In the genomic region with DNA sequence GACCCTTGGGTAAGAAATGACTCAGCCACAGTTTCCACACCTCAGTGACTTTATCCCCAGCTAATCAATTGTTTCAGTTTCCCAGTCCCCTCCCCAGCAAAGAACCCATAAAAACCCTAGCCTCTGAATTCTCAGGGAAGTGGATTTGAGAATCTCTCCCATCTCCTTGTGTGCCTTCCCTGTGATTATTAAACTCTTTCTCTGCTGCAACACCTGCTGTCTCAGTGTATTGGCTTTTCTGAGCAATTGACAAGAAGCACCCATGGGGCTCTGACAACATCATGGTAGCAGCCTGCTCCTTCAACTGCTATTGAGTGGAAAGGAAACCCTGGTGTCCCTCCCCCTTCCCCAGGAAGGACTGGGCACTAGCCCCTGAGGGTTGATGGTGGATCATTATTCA, we compare ENCODE assay signal across 28 cellular contexts.
DNase-seq lines count a peak whose midpoint lies in the region; ATAC-seq, FAIRE-seq and TF ChIP-seq lines count a peak whose summit lies in the region.
"Had no signal": no experiment of that assay in that cellular context is flagged by ENCODE, and none has a peak within 500 bp of the region (broad histone marks: within the 10 kb centered on the region; RNA-seq: fewer than 3 reads in every experiment).

No MANE protein-coding gene starts in this region.

- no peaks in the 10 kb centered on the region for H3K4me1 ChIP-seq in mammary epithelial cell (ENCODE audit: insufficient read depth, low read length)
- H3K4me1 ChIP-seq in HEK293 (ENCODE audit: control insufficient read depth, insufficient read depth, low read length): no peaks in the 10 kb centered on the region
- H3K4me1 ChIP-seq: Caco-2, SJSA1 had no signal

- H3K4me3 ChIP-seq in mammary epithelial cell (replicated peaks in 1 of 3; ENCODE audit: insufficient read depth in 1 of 3, low read depth in 2 of 3, low read length in 3 of 3) (no peak overlapping the region), HEK293 (ENCODE audit: low read depth, low read length) (no peak overlapping the region), bronchial epithelial cell (ENCODE audit: low read depth, low read length) (no peak overlapping the region)
- H3K4me3 ChIP-seq: GM23248, SJSA1 had no signal

- H4K20me1 ChIP-seq in mammary epithelial cell (ENCODE audit: insufficient read depth, low read length): no peaks in the 10 kb centered on the region

- intact Hi-C loops in MCF 10A (cut with micrococcal nuclease): no loop called here
- intact Hi-C loops in mammary epithelial cell (cut with micrococcal nuclease): no loop called here
- intact Hi-C loops in activated T-helper 2 cell treated with anti-CD3 and anti-CD28 coated beads, Interferon-gamma antibody, Interleukin-2, Interleukin-4, amounts not matched to agents 10 μg/mL and 5 μg/mL and 100 μg/mL, durations not matched to agents 14 hours and 24 hours and 36 hours (cut with micrococcal nuclease): no loop called here

- FAIRE-seq in bronchial epithelial cell (lab: Jason Lieb, UNC): peak; percentile 64
- FAIRE-seq: A204.1, GM18507 had no signal

- peaks cover 24% of the 10 kb centered on the region for H3K9me3 Mint-ChIP-seq in MCF 10A (ENCODE audit: unreplicated experiment)
- peaks cover 37% of the 10 kb centered on the region for H3K9me3 Mint-ChIP-seq in activated T-helper 2 cell treated with anti-CD3 and anti-CD28 coated beads, Interferon-gamma antibody, Interleukin-2, Interleukin-4, amounts not matched to agents 10 μg/mL and 5 μg/mL and 100 μg/mL, durations not matched to agents 14 hours and 24 hours and 36 hours

- no peak overlapping the region for H3K4me3 Mint-ChIP-seq in MCF 10A (ENCODE audit: unreplicated experiment)
- H3K4me3 Mint-ChIP-seq in activated T-helper 2 cell treated with anti-CD3 and anti-CD28 coated beads, Interferon-gamma antibody, Interleukin-2, Interleukin-4, amounts not matched to agents 10 μg/mL and 5 μg/mL and 100 μg/mL, durations not matched to agents 14 hours and 24 hours and 36 hours (ENCODE audit: low read depth): no peak overlapping the region
- H3K4me3 Mint-ChIP-seq: H9 had no signal

- H2AFZ ChIP-seq in mammary epithelial cell (ENCODE audit: low read depth, low read length): no peak overlapping the region
- H2AFZ ChIP-seq: GM23248 had no signal

- H3K27me3 ChIP-seq in mammary epithelial cell (ENCODE audit: insufficient read depth, low read length) (no peaks in the 10 kb centered on the region), bronchial epithelial cell (ENCODE audit: control insufficient read depth, insufficient read depth, low read length) (no peaks in the 10 kb centered on the region)
- H3K27me3 ChIP-seq: SJSA1 had no signal

- no peak overlapping the region for H3K9ac ChIP-seq in mammary epithelial cell (ENCODE audit: insufficient read depth, low read length)
- H3K9ac ChIP-seq: GM23248 had no signal

- CTCF ChIA-PET in MCF 10A (lab: Yijun Ruan, JAX) (interaction anchor here (0.6 kb wide), 1 partner anchor 157 kb away, joined by 4 read pairs; no protein-coding TSS in a partner anchor), mammary epithelial cell (lab: Charles Lee; ENCODE audit: low non-redundant PET) (no interaction called here), HEK293 (lab: Yijun Ruan, JAX) (interaction anchor here (0.6 kb wide), 1 partner anchor 457 kb away, joined by 5 read pairs; no protein-coding TSS in a partner anchor)

- no peaks in the 10 kb centered on the region for H3K27me3 Mint-ChIP-seq in MCF 10A (ENCODE audit: insufficient read depth, unreplicated experiment)
- H3K27me3 Mint-ChIP-seq in activated T-helper 2 cell treated with anti-CD3 and anti-CD28 coated beads, Interferon-gamma antibody, Interleukin-2, Interleukin-4, amounts not matched to agents 10 μg/mL and 5 μg/mL and 100 μg/mL, durations not matched to agents 14 hours and 24 hours and 36 hours (ENCODE audit: low read depth): no peaks in the 10 kb centered on the region
- H3K27me3 Mint-ChIP-seq: CD4-positive, alpha-beta memory T cell; IgD-negative memory B cell had no signal

- H3K79me2 ChIP-seq in mammary epithelial cell (ENCODE audit: insufficient read depth, low read length): no peaks in the 10 kb centered on the region

- H3K36me3 ChIP-seq in mammary epithelial cell (ENCODE audit: insufficient read depth, low read length): no peaks in the 10 kb centered on the region
- no peaks in the 10 kb centered on the region for H3K36me3 ChIP-seq in HEK293 (ENCODE audit: control insufficient read depth in 2 of 2, insufficient read depth in 1 of 2, low read length in 2 of 2)
- H3K36me3 ChIP-seq in bronchial epithelial cell (ENCODE audit: control insufficient read depth, insufficient read depth, low read length): no peaks in the 10 kb centered on the region
- H3K36me3 ChIP-seq: SJSA1 had no signal

- no peak overlapping the region for H3K4me2 ChIP-seq in mammary epithelial cell (ENCODE audit: insufficient read depth, low read depth, low read length)

- peak; percentile 9 for DNase-seq in MCF 10A (ENCODE audit: unreplicated experiment)
- DNase-seq in mammary epithelial cell: no peak
- DNase-seq in bronchial epithelial cell (ENCODE audit: low read depth): no peak
- DNase-seq in COLO829 (ENCODE audit: low spot score): no peak
- no peak for DNase-seq in activated T-helper 2 cell treated with anti-CD3 and anti-CD28 coated beads, Interferon-gamma antibody, Interleukin-2, Interleukin-4, amounts not matched to agents 10 μg/mL and 5 μg/mL and 100 μg/mL, durations not matched to agents 14 hours and 24 hours and 36 hours (ENCODE audit: low spot score)
- DNase-seq: C1 segment of cervical spinal cord; Caco-2; CD4-positive, alpha-beta memory T cell; DMS 273 treated with DMSO at 0.1 percent for 48 hours; GM23248; H9; NCI-H1092; NCI-H1436; NCI-H187; NCI-H2081 treated with DMSO at 0.1 percent for 48 hours; NCI-H2171; NCI-H226; NCI-H524; NCI-H774; NK-92 treated with Interleukin-12 subunit alpha and Interleukin-12 subunit beta, amount 100 ng/mL, for 24 hours; Right ventricle myocardium superior; RPMI8226 had no signal

- no peak for ATAC-seq in HG03378 (IDR thresholded peaks at IDR 0.05; ENCODE audit: unreplicated experiment)

- H3K9me3 ChIP-seq in mammary epithelial cell (replicated peaks; ENCODE audit: insufficient read depth, low read length): peaks cover 20% of the 10 kb centered on the region
- peaks cover 18% of the 10 kb centered on the region for H3K9me3 ChIP-seq in HEK293 (ENCODE audit: control insufficient read depth, insufficient read depth, low read depth, low read length)

- POLR2A ChIA-PET in MCF 10A (lab: Yijun Ruan, JAX) (no interaction called here), HEK293 (lab: Yijun Ruan, JAX) (no interaction called here)

- H3K36me3 Mint-ChIP-seq in MCF 10A (ENCODE audit: insufficient read depth, unreplicated experiment): no peaks in the 10 kb centered on the region
- H3K36me3 Mint-ChIP-seq in activated T-helper 2 cell treated with anti-CD3 and anti-CD28 coated beads, Interferon-gamma antibody, Interleukin-2, Interleukin-4, amounts not matched to agents 10 μg/mL and 5 μg/mL and 100 μg/mL, durations not matched to agents 14 hours and 24 hours and 36 hours (ENCODE audit: low read depth): no peaks in the 10 kb centered on the region
- H3K36me3 Mint-ChIP-seq: IgD-negative memory B cell had no signal

- BruUV-seq in MCF 10A (replicated peaks; lab: Mats Ljungman, UMichigan): no TSS peak
- BruUV-seq in mammary epithelial cell (replicated peaks; lab: Mats Ljungman, UMichigan): no TSS peak

- in situ Hi-C loops in mammary epithelial cell (cut with MboI; ENCODE audit: low sequenced_read_pairs in 2 of 2): no loop called here

- no peak overlapping the region for H3K27ac Mint-ChIP-seq in MCF 10A (ENCODE audit: low read depth, unreplicated experiment)
- no peak overlapping the region for H3K27ac Mint-ChIP-seq in activated T-helper 2 cell treated with anti-CD3 and anti-CD28 coated beads, Interferon-gamma antibody, Interleukin-2, Interleukin-4, amounts not matched to agents 10 μg/mL and 5 μg/mL and 100 μg/mL, durations not matched to agents 14 hours and 24 hours and 36 hours
- H3K27ac Mint-ChIP-seq: CD4-positive, alpha-beta memory T cell; H9; IgD-negative memory B cell had no signal

- TF ChIP-seq CTCF in MCF 10A (IDR thresholded peaks at IDR 0.05; ENCODE audit: unreplicated experiment): no peak
- TF ChIP-seq CTCF in mammary epithelial cell (conservative IDR thresholded peaks at IDR 0.05 in 1 of 2, IDR thresholded peaks at IDR 0.05 in 1 of 2; ENCODE audit: extremely low read depth in 1 of 2, insufficient read depth in 1 of 2, low read depth in 1 of 2, low read length in 2 of 2): no peak
- no peak for TF ChIP-seq CTCF in HEK293 (tag by site-specific recombination; IDR thresholded peaks at IDR 0.05)
- no peak for TF ChIP-seq CTCF in bronchial epithelial cell (IDR thresholded peaks at IDR 0.05; ENCODE audit: insufficient read depth, low read length, severe bottlenecking)

- dilution Hi-C loops in mammary epithelial cell (cut with HindIII; ENCODE audit: low sequenced_read_pairs): no loop called here

- no peaks in the 10 kb centered on the region for H3K4me1 Mint-ChIP-seq in MCF 10A (ENCODE audit: insufficient read depth, unreplicated experiment)
- H3K4me1 Mint-ChIP-seq in activated T-helper 2 cell treated with anti-CD3 and anti-CD28 coated beads, Interferon-gamma antibody, Interleukin-2, Interleukin-4, amounts not matched to agents 10 μg/mL and 5 μg/mL and 100 μg/mL, durations not matched to agents 14 hours and 24 hours and 36 hours (ENCODE audit: low read depth): no peaks in the 10 kb centered on the region
- H3K4me1 Mint-ChIP-seq: CD4-positive, alpha-beta memory T cell; H9; IgD-negative memory B cell had no signal

- H3K27ac ChIP-seq in mammary epithelial cell (ENCODE audit: insufficient read depth, low read depth, low read length) (no peak overlapping the region), HEK293 (ENCODE audit: extremely low read depth, low read depth, low read length) (no peak overlapping the region)
- H3K27ac ChIP-seq: GM23248, SJSA1 had no signal

TF ChIP-seq in HEK293, 187 proteins besides CTCF, POLR2A, EP300 and RAD21 (continues in another document):
- TF ChIP-seq ZNF629 (tag by site-specific recombination; IDR thresholded peaks at IDR 0.05): no peak
- TF ChIP-seq ZNF155 (tag by site-specific recombination; IDR thresholded peaks at IDR 0.05): no peak
- TF ChIP-seq ZNF404 (tag by site-specific recombination; IDR thresholded peaks at IDR 0.05): no peak
- no peak for TF ChIP-seq ZBTB48 (tag by site-specific recombination; IDR thresholded peaks at IDR 0.05)
- no peak for TF ChIP-seq ZNF513 (tag by site-specific recombination; IDR thresholded peaks at IDR 0.05)
